In genomic region chr6:35259946-35260626, GRCh38 we compare ENCODE assay signal across 8 cellular contexts. TPM values are rescaled to one million over a fixed set of nuclear protein-coding genes. Genes with fewer than 3 reads are reported as not detected.
DNase-seq lines count a peak whose midpoint lies in the region; ATAC-seq and TF ChIP-seq lines count a peak whose summit lies in the region.

No MANE protein-coding gene starts in this region.

- no peaks in the 10 kb centered on the region for H4K20me1 ChIP-seq in SK-N-SH (ENCODE audit: insufficient read depth)

- TF ChIP-seq CTCF in SK-N-SH (IDR thresholded peaks at IDR 0.05) (no peak), left ventricle myocardium inferior (IDR thresholded peaks at IDR 0.05; ENCODE audit: borderline replicate concordance) (no peak), psoas muscle (IDR thresholded peaks at IDR 0.05) (no peak)

- H3K4me1 ChIP-seq in SK-N-SH (ENCODE audit: control insufficient read depth in 1 of 2, insufficient read depth in 2 of 2, low read depth in 1 of 2, low read length in 1 of 2) (peaks cover 13 to 14% of the 10 kb centered on the region in 2 experiments; a peak in 3 of 4 replicates), left ventricle myocardium inferior (peaks cover 73% of the 10 kb centered on the region), psoas muscle (peaks cover 48% of the 10 kb centered on the region), urinary bladder (ENCODE audit: insufficient read depth) (peaks cover 2% of the 10 kb centered on the region)

- no peak for TF ChIP-seq EP300 in SK-N-SH (IDR thresholded peaks at IDR 0.05; ENCODE audit: borderline replicate concordance in 1 of 2, low read depth in 1 of 2, low read length in 1 of 2)

- H3K4me3 ChIP-seq in SK-N-SH (ENCODE audit: low read depth in 2 of 2, low read length in 1 of 2) (peak overlapping the region; percentile 80 to 95), left ventricle myocardium inferior (peak overlapping the region; percentile 94), psoas muscle (peak overlapping the region; percentile 95), urinary bladder (ENCODE audit: low read depth, low read length) (peak overlapping the region; percentile 92)

- no peaks in the 10 kb centered on the region for H3K9me2 ChIP-seq in SK-N-SH

- peak overlapping the region; percentile 77 for H3K9ac ChIP-seq in SK-N-SH

- CTCF ChIA-PET in SK-N-SH (lab: Yijun Ruan, JAX) = interaction anchor here (1.3 to 5.9 kb wide), 3 partner anchors 19 to 113 kb away, joined by 6 to 54 read pairs (median 7); no protein-coding TSS in a partner anchor

- H3K9me3 Mint-ChIP-seq in activated naive CD8-positive, alpha-beta T cell (ENCODE audit: low read depth) = no peaks in the 10 kb centered on the region

- peaks cover 14% of the 10 kb centered on the region for H3F3A ChIP-seq in SK-N-SH (replicated peaks; ENCODE audit: insufficient read depth)

- intact Hi-C loops in left ventricle myocardium inferior (cut with micrococcal nuclease) = no loop called here
- intact Hi-C loops in psoas muscle (cut with DNase I) = loop anchor here in 1 of 2 donors (10.0 kb wide), 1 partner anchor 465 kb away; the partner anchor contains the start of gene BLTP3A

- peak overlapping the region; percentile 50; the same call in 1 of the 2 replicates for H2AFZ ChIP-seq in SK-N-SH (ENCODE audit: low read depth)

- WGBS in SK-N-SH (ENCODE audit: low lambda C conversion rate) = 13% methylated on average over 13 of the region's 23 CpGs
- 3 to 7% (median 3%) methylated on average over 11 to 23 of the region's 23 CpGs for WGBS in psoas muscle, 3 donors
- 6% methylated on average over 23 of the region's 23 CpGs for WGBS in urinary bladder

- DNase-seq in C1 segment of cervical spinal cord (lab: John Stamatoyannopoulos, UW) (peak in 10 of 14 donors; percentile 47 to 74 (median 62)), SK-N-SH (peak; percentile 91), left ventricle myocardium inferior (peak; percentile 76), psoas muscle (peak; percentile 75 to 85)

- H3K36me3 Mint-ChIP-seq in activated naive CD8-positive, alpha-beta T cell = no peaks in the 10 kb centered on the region

- no peak for TF ChIP-seq RAD21 in SK-N-SH (IDR thresholded peaks at IDR 0.05; ENCODE audit: low read length)

- H3K4me2 ChIP-seq in SK-N-SH = peak overlapping the region; percentile 87

- peaks cover 48% of the 10 kb centered on the region for H3K79me2 ChIP-seq in SK-N-SH (ENCODE audit: insufficient read depth)

- POLR2A ChIA-PET in SK-N-SH (lab: Yijun Ruan, JAX) = interaction anchor here (0.7 to 1.6 kb wide), 4 partner anchors 7 to 468 kb away, joined by 3 to 6 read pairs (median 4); partner anchors contain the start of gene BLTP3A

- ATAC-seq in GM19351 (IDR thresholded peaks at IDR 0.05; ENCODE audit: unreplicated experiment) = peak; percentile 36
- ATAC-seq in HG03571 (IDR thresholded peaks at IDR 0.05; ENCODE audit: unreplicated experiment) = peak; percentile 33
- peak; percentile 55 to 66 (median 60) for ATAC-seq in psoas muscle

- H3K36me3 ChIP-seq in SK-N-SH (replicated peaks in 1 of 2; ENCODE audit: control insufficient read depth in 1 of 2, insufficient read depth in 2 of 2, low read length in 1 of 2) = peaks cover 0 to 6% of the 10 kb centered on the region in 2 experiments
- no peaks in the 10 kb centered on the region for H3K36me3 ChIP-seq in left ventricle myocardium inferior
- H3K36me3 ChIP-seq in psoas muscle (ENCODE audit: insufficient read depth in 1 of 2, low read depth in 1 of 2) = no peaks in the 10 kb centered on the region
- H3K36me3 ChIP-seq in urinary bladder (ENCODE audit: insufficient read depth) = no peaks in the 10 kb centered on the region

- H3K27me3 Mint-ChIP-seq in activated naive CD8-positive, alpha-beta T cell = no peaks in the 10 kb centered on the region

- peak overlapping the region; percentile 97 for H3K27ac Mint-ChIP-seq in activated naive CD8-positive, alpha-beta T cell

- H3K4me3 Mint-ChIP-seq in activated naive CD8-positive, alpha-beta T cell = peak overlapping the region; percentile 94

- H3K27ac ChIP-seq in SK-N-SH (ENCODE audit: low read depth in 2 of 2, low read length in 1 of 2) = peak overlapping the region; percentile 79 to 88
- H3K27ac ChIP-seq in left ventricle myocardium inferior (replicated peaks) = peak overlapping the region; percentile 100
- peak overlapping the region; percentile 99 for H3K27ac ChIP-seq in psoas muscle
- H3K27ac ChIP-seq in urinary bladder (ENCODE audit: low read depth) = peak overlapping the region; percentile 94

- H3K27me3 ChIP-seq in SK-N-SH (ENCODE audit: insufficient read depth) = no peaks in the 10 kb centered on the region
- no peaks in the 10 kb centered on the region for H3K27me3 ChIP-seq in left ventricle myocardium inferior (ENCODE audit: low read depth)
- H3K27me3 ChIP-seq in psoas muscle (ENCODE audit: insufficient read depth in 3 of 3, low read length in 2 of 3) = no peaks in the 10 kb centered on the region

- no peaks in the 10 kb centered on the region for H3K9me3 ChIP-seq in SK-N-SH
- no peaks in the 10 kb centered on the region for H3K9me3 ChIP-seq in left ventricle myocardium inferior (replicated peaks)
- no peaks in the 10 kb centered on the region for H3K9me3 ChIP-seq in psoas muscle

- peaks cover 57% of the 10 kb centered on the region for H3K4me1 Mint-ChIP-seq in activated naive CD8-positive, alpha-beta T cell (ENCODE audit: low read depth)

TF ChIP-seq in SK-N-SH, 30 proteins besides CTCF, POLR2A, EP300 and RAD21 (continues in another document):
- TF ChIP-seq YY1 (IDR thresholded peaks at IDR 0.05; ENCODE audit: low read depth) (no peak), RXRA (IDR thresholded peaks at IDR 0.05; ENCODE audit: borderline replicate concordance, low read depth) (no peak), TAF1 (IDR thresholded peaks at IDR 0.05; ENCODE audit: borderline replicate concordance, low read depth, low read length) (no peak), GATA2 (CRISPR knock-in tag; IDR thresholded peaks at IDR 0.05) (no peak), SMC3 (IDR thresholded peaks at IDR 0.05; ENCODE audit: low read depth, low read length) (no peak), FOXJ3 (CRISPR knock-in tag; IDR thresholded peaks at IDR 0.05) (no peak), MAX (IDR thresholded peaks at IDR 0.05; ENCODE audit: low read depth) (no peak), RFX5 (IDR thresholded peaks at IDR 0.05; ENCODE audit: low read length) (no peak), POLR2AphosphoS5 (IDR thresholded peaks at IDR 0.05; ENCODE audit: low read depth, low read length) (no peak), ELF1 (IDR thresholded peaks at IDR 0.05) (no peak), IRF3 (IDR thresholded peaks at IDR 0.05; ENCODE audit: low read depth, low read length) (no peak), PBX3 (IDR thresholded peaks at IDR 0.05) (no peak), NRF1 (IDR thresholded peaks at IDR 0.05; ENCODE audit: low read depth, low read length) (no peak)
- TF ChIP-seq, protein P1, sequence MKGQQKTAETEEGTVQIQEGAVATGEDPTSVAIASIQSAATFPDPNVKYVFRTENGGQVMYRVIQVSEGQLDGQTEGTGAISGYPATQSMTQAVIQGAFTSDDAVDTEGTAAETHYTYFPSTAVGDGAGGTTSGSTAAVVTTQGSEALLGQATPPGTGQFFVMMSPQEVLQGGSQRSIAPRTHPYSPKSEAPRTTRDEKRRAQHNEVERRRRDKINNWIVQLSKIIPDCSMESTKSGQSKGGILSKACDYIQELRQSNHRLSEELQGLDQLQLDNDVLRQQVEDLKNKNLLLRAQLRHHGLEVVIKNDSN (IDR thresholded peaks at IDR 0.05; ENCODE audit: borderline replicate concordance, low read depth) = no peak

RNA-seq across cellular contexts. Expression of gene ZNF76, which starts 0.6 kb away (rescaled TPM):
- polyA plus RNA-seq in SK-N-SH (2012; rRNA removed) (19.7 and 22.4 TPM in 2 replicates), psoas muscle (10 to 100 TPM; 22.3 to 37.3 (median 24.6) TPM), urinary bladder (27.8 TPM)
- polyA plus RNA-seq in SK-N-SH (2012; cell fraction: cytosol; rRNA removed) = 6.5 and 10.7 TPM in 2 replicates
- 88.9 and 102 TPM in 2 replicates for polyA plus RNA-seq in SK-N-SH (2012; cell fraction: nucleus; rRNA removed)
- total RNA-seq in left ventricle myocardium inferior (38.7 TPM), psoas muscle (10 to 100 TPM; 17.9 to 25.0 (median 22.5) TPM), urinary bladder (14.5 TPM)

RNA-seq across cellular contexts. Expression of gene DEF6, which starts 37.5 kb away (rescaled TPM):
- polyA plus RNA-seq in SK-N-SH (2012; rRNA removed) (0.13 and 0.16 TPM in 2 replicates), psoas muscle (1 to 10 TPM in 1 of 3 donors, under 1 TPM in 2; 0.43 to 1.3 (median 0.69) TPM), urinary bladder (7.8 TPM)
- polyA plus RNA-seq in SK-N-SH (2012; cell fraction: cytosol; rRNA removed) = 0.06 and 0.17 TPM in 2 replicates
- 0.62 and 0.73 TPM in 2 replicates for polyA plus RNA-seq in SK-N-SH (2012; cell fraction: nucleus; rRNA removed)
- total RNA-seq in left ventricle myocardium inferior (1.0 TPM), psoas muscle (1 to 10 TPM in 1 of 4 donors, under 1 TPM in 3; 0.46 to 1.6 (median 0.64) TPM), urinary bladder (7.2 TPM)

RNA-seq across cellular contexts. Expression of gene SCUBE3, which starts 46.3 kb away (rescaled TPM):
- polyA plus RNA-seq in SK-N-SH (2012; rRNA removed) (1.8 and 2.0 TPM in 2 replicates), psoas muscle (under 1 TPM; 0.01 to 0.04 (median 0.01) TPM), urinary bladder (8.4 TPM)
- 1.2 and 1.8 TPM in 2 replicates for polyA plus RNA-seq in SK-N-SH (2012; cell fraction: cytosol; rRNA removed)
- polyA plus RNA-seq in SK-N-SH (2012; cell fraction: nucleus; rRNA removed) = 2.7 and 4.3 TPM in 2 replicates
- total RNA-seq in left ventricle myocardium inferior (8.8 TPM), psoas muscle (under 1 TPM in 2 of 4 donors, not detected in 2; 0.10 to 0.21 TPM), urinary bladder (3.9 TPM)

Comparison
In these comparisons a context has a peak if more than half of its experiments do, and no peak if none do; other contexts are left out.
1. Peak in every context shown above with its lines: DNase-seq, ATAC-seq, H3K4me3 ChIP-seq and H3K27ac ChIP-seq.